In the genomic region with DNA sequence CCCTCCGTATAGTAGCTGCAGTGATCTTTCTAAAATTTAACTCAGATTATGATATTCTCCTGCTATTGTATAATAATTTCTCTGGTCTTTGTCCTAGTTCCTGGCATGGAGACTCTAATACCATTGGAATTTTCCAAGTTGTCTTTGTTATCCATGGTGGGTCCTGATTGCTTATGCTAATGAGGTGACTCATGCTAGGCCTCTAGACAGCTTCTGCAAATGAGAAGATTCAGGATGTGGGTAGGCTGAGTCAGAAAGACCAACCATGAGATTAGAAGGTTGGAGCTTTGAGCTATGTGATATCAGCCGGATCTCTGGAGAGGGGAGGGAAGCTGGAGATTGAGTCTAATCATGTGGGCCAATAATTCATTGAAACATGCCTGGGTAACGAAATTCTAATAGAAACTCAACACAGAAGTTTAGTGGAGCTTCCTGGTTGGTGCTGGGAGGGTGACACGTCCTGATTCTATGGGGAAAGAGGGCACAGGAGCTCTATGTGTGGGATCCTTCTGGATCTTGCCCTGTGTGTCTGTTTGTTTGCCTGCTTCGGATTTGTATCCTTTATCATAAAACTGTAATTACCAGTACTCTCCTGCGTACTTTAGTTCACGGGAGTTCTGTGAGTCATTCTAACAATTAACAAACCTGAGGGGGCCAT, we compare ENCODE assay signal across 10 cellular contexts.
DNase-seq lines count a peak whose midpoint lies in the region; ATAC-seq and TF ChIP-seq lines count a peak whose summit lies in the region.
"Had no signal": no experiment of that assay in that cellular context is flagged by ENCODE, and none has a peak within 500 bp of the region (broad histone marks: within the 10 kb centered on the region; RNA-seq: fewer than 3 reads in every experiment).

No MANE protein-coding gene starts in this region.

- no peaks in the 10 kb centered on the region for H3K9me2 ChIP-seq in GM23248 (ENCODE audit: insufficient read depth)

- H3K79me2 ChIP-seq in GM23248 (ENCODE audit: insufficient read depth) (no peaks in the 10 kb centered on the region), smooth muscle cell (ENCODE audit: low read depth) (no peaks in the 10 kb centered on the region)

- peak overlapping the region; percentile 53 for H3K4me2 ChIP-seq in GM23248 (ENCODE audit: unreplicated experiment)
- peak overlapping the region; percentile 61 for H3K4me2 ChIP-seq in smooth muscle cell

- H3K27me3 ChIP-seq in GM23248 (replicated peaks; ENCODE audit: insufficient read depth): no peaks in the 10 kb centered on the region
- H3K27me3 ChIP-seq in RWPE2 (ENCODE audit: insufficient read depth, poor library complexity, severe bottlenecking): no peaks in the 10 kb centered on the region
- H3K27me3 ChIP-seq in smooth muscle cell (ENCODE audit: low read depth): no peaks in the 10 kb centered on the region
- H3K27me3 ChIP-seq in H7 (ENCODE audit: control insufficient read depth, insufficient read depth, low read length): no peaks in the 10 kb centered on the region

- H3K9me3 ChIP-seq in GM23248 (ENCODE audit: low read depth) (no peaks in the 10 kb centered on the region), RWPE2 (ENCODE audit: severe bottlenecking) (no peaks in the 10 kb centered on the region), smooth muscle cell (replicated peaks; ENCODE audit: low read depth) (no peaks in the 10 kb centered on the region)

- H3K4me3 ChIP-seq in GM23248 (peak overlapping the region; percentile 43), RWPE2 (ENCODE audit: severe bottlenecking) (no peak overlapping the region), smooth muscle cell (no peak overlapping the region), H7 (ENCODE audit: insufficient read depth, low read depth, low read length) (no peak overlapping the region)

- peak; percentile 97 for ATAC-seq in RWPE2 (ENCODE audit: low read depth)

- H3K9ac ChIP-seq in GM23248: peak overlapping the region; percentile 32
- peak overlapping the region; percentile 38 for H3K9ac ChIP-seq in smooth muscle cell (ENCODE audit: low read depth)

- H3K4me1 ChIP-seq in GM23248 (ENCODE audit: insufficient read depth) (peaks cover 60% of the 10 kb centered on the region), RWPE2 (ENCODE audit: insufficient read depth, poor library complexity, severe bottlenecking) (peaks cover 18% of the 10 kb centered on the region), smooth muscle cell (ENCODE audit: low read depth) (peaks cover 11% of the 10 kb centered on the region)

- in situ Hi-C loops in GM23248 (cut with MboI): no loop called here

- DNase-seq in GM23248 (peak; percentile 97), RWPE2 (ENCODE audit: low spot score) (no peak), dermis blood vessel endothelial cell (peak; percentile 99), smooth muscle cell (lab: John Stamatoyannopoulos, UW; ENCODE audit: unreplicated experiment) (no peak), H7 (no peak), NAMALWA (ENCODE audit: low spot score) (no peak), OCI-M2 (lab: John Stamatoyannopoulos, UW; ENCODE audit: unreplicated experiment) (no peak), cerebellar nuclear complex (lab: John Stamatoyannopoulos, UW) (no peak)
- DNase-seq: left cardiac atrium, NCI-H2081 had no signal

- H4K20me1 ChIP-seq in GM23248 (ENCODE audit: insufficient read depth) (no peaks in the 10 kb centered on the region), smooth muscle cell (ENCODE audit: low read depth) (no peaks in the 10 kb centered on the region)

- H3K36me3 ChIP-seq in GM23248 (ENCODE audit: low read depth): no peaks in the 10 kb centered on the region
- H3K36me3 ChIP-seq in RWPE2 (ENCODE audit: low read depth): no peaks in the 10 kb centered on the region
- no peaks in the 10 kb centered on the region for H3K36me3 ChIP-seq in smooth muscle cell (ENCODE audit: low read depth)
- no peaks in the 10 kb centered on the region for H3K36me3 ChIP-seq in H7 (replicated peaks; ENCODE audit: control insufficient read depth, insufficient read depth, low read length)

- H3K27ac ChIP-seq in GM23248 (peak overlapping the region; percentile 73), RWPE2 (ENCODE audit: poor library complexity, severe bottlenecking) (peak overlapping the region; percentile 85), smooth muscle cell (ENCODE audit: low read depth) (peak overlapping the region; percentile 86)

- TF ChIP-seq CTCF in RWPE2 (IDR thresholded peaks at IDR 0.05; ENCODE audit: poor library complexity, severe bottlenecking) (no peak), smooth muscle cell (IDR thresholded peaks at IDR 0.05; ENCODE audit: borderline replicate concordance, insufficient read depth, poor library complexity, severe bottlenecking) (no peak)

- H2AFZ ChIP-seq in GM23248 (peak overlapping the region; percentile 25), smooth muscle cell (ENCODE audit: low read depth) (no peak overlapping the region)

- H3F3A ChIP-seq in GM23248 (ENCODE audit: insufficient read depth): peaks cover 53% of the 10 kb centered on the region
- peaks cover 9% of the 10 kb centered on the region for H3F3A ChIP-seq in smooth muscle cell (ENCODE audit: low read depth)

- WGBS in GM23248 (ENCODE audit: low coverage in 1 of 2, low lambda C conversion rate in 2 of 2, missing lambda C conversion rate in 2 of 2), 2 experiments: 2 to 4% methylated on average over 7 of the region's 7 CpGs
- 10% methylated on average over 7 of the region's 7 CpGs for WGBS in smooth muscle cell (ENCODE audit: low lambda C conversion rate)

Comparison
In these comparisons a context has a peak if more than half of its experiments do, and no peak if none do; other contexts are left out.
1. DNase-seq: peak in GM23248 (single experiment) and dermis blood vessel endothelial cell (single experiment); none in RWPE2 (single experiment), smooth muscle cell (single experiment), H7 (single experiment), NAMALWA (single experiment), OCI-M2 (single experiment) and cerebellar nuclear complex (0 of 2).
2. Peak in every context shown above with its lines, with median percentiles within 50 percentile points of each other: H3K27ac ChIP-seq.